In genomic region chr13:39406688-39407087, GRCh38 we compare ENCODE assay signal across 13 cellular contexts.
DNase-seq lines count a peak whose midpoint lies in the region; ATAC-seq and TF ChIP-seq lines count a peak whose summit lies in the region.
"Had no signal": no experiment of that assay in that cellular context is flagged by ENCODE, and none has a peak within 500 bp of the region (broad histone marks: within the 10 kb centered on the region; RNA-seq: fewer than 3 reads in every experiment).

No MANE protein-coding gene starts in this region.

- peak; percentile 23 for DNase-seq in GM20000 (ENCODE audit: low spot score)
- no peak for DNase-seq in endodermal cell
- no peak for DNase-seq in psoas muscle
- DNase-seq in NCI-H2081 (lab: John Stamatoyannopoulos, UW): no peak
- no peak for DNase-seq in UCSD-AML1 (lab: John Stamatoyannopoulos, UW; ENCODE audit: unreplicated experiment)
- DNase-seq in ascending aorta (ENCODE audit: low spot score in 2 of 2): no peak
- DNase-seq: activated naive CD4-positive, alpha-beta T cell treated with anti-CD3 and anti-CD28 coated beads, Interleukin-2, amount 10 ng/mL, durations not matched to agents 7 days and 5 days; hypothalamus; naive B cell; NK-92 treated with Interleukin-12 subunit alpha and Interleukin-12 subunit beta, amount 100 ng/mL, for 24 hours had no signal

- peaks cover 21% of the 10 kb centered on the region for H3K4me1 Mint-ChIP-seq in endodermal cell
- H3K4me1 Mint-ChIP-seq: activated naive CD4-positive, alpha-beta T cell treated with anti-CD3 and anti-CD28 coated beads, Interleukin-2, amount 10 ng/mL, durations not matched to agents 7 days and 5 days; IgD-negative memory B cell; naive B cell had no signal

- H3K4me1 ChIP-seq in endodermal cell (ENCODE audit: control insufficient read depth, insufficient read depth, low read length) (no peaks in the 10 kb centered on the region), psoas muscle (no peaks in the 10 kb centered on the region), ascending aorta (peaks cover 0 to 2% of the 10 kb centered on the region in 2 donors)

- WGBS in endodermal cell (ENCODE audit: insufficient coverage in 1 of 2, insufficient read length in 1 of 2), 2 experiments: 88 to 100% methylated on average over 1 of the region's 1 CpG
- 83 to 100% (median 96%) methylated on average over 1 of the region's 1 CpG for WGBS in psoas muscle, 3 donors

- no peaks in the 10 kb centered on the region for H3K9me3 ChIP-seq in endodermal cell (ENCODE audit: control insufficient read depth, low read length)
- no peaks in the 10 kb centered on the region for H3K9me3 ChIP-seq in psoas muscle
- no peaks in the 10 kb centered on the region for H3K9me3 ChIP-seq in ascending aorta

- no peaks in the 10 kb centered on the region for H3K36me3 ChIP-seq in endodermal cell (ENCODE audit: control insufficient read depth, insufficient read depth, low read length)
- H3K36me3 ChIP-seq in psoas muscle (ENCODE audit: insufficient read depth in 1 of 2, low read depth in 1 of 2): no peaks in the 10 kb centered on the region
- no peaks in the 10 kb centered on the region for H3K36me3 ChIP-seq in ascending aorta

- H3K9ac ChIP-seq in endodermal cell (ENCODE audit: extremely low read depth, low read length, poor library complexity, severe bottlenecking): no peak overlapping the region

- intact Hi-C loops in psoas muscle (cut with DNase I): no loop called here
- intact Hi-C loops in ascending aorta (cut with DNase I): no loop called here

- H3K27me3 Mint-ChIP-seq in endodermal cell (ENCODE audit: insufficient read depth): peaks cover 6% of the 10 kb centered on the region
- H3K27me3 Mint-ChIP-seq: IgD-negative memory B cell, naive B cell had no signal

- H3K4me3 ChIP-seq in endodermal cell (ENCODE audit: low read length) (no peak overlapping the region), psoas muscle (no peak overlapping the region), ascending aorta (no peak overlapping the region)

- no peak overlapping the region for H3K27ac ChIP-seq in endodermal cell (ENCODE audit: low read depth, low read length)
- no peak overlapping the region for H3K27ac ChIP-seq in psoas muscle
- no peak overlapping the region for H3K27ac ChIP-seq in ascending aorta

- H3K27me3 ChIP-seq in endodermal cell (ENCODE audit: control insufficient read depth, insufficient read depth, low read length, poor library complexity, severe bottlenecking) (no peaks in the 10 kb centered on the region), psoas muscle (ENCODE audit: insufficient read depth in 3 of 3, low read length in 2 of 3) (no peaks in the 10 kb centered on the region), ascending aorta (no peaks in the 10 kb centered on the region)

- ATAC-seq in GM18499 (IDR thresholded peaks at IDR 0.05; ENCODE audit: insufficient read depth, unreplicated experiment): peak; percentile 68
- ATAC-seq in HG03342 (IDR thresholded peaks at IDR 0.05; ENCODE audit: unreplicated experiment): peak; percentile 89
- ATAC-seq in psoas muscle: no peak

- H3K9me3 Mint-ChIP-seq in endodermal cell: no peaks in the 10 kb centered on the region
- H3K9me3 Mint-ChIP-seq: activated naive CD4-positive, alpha-beta T cell treated with anti-CD3 and anti-CD28 coated beads, Interleukin-2, amount 10 ng/mL, durations not matched to agents 7 days and 5 days; IgD-negative memory B cell; naive B cell had no signal

- no peak overlapping the region for H3K27ac Mint-ChIP-seq in endodermal cell
- H3K27ac Mint-ChIP-seq: activated naive CD4-positive, alpha-beta T cell treated with anti-CD3 and anti-CD28 coated beads, Interleukin-2, amount 10 ng/mL, durations not matched to agents 7 days and 5 days; IgD-negative memory B cell; naive B cell had no signal

- H3K4me3 Mint-ChIP-seq in endodermal cell: no peak overlapping the region
- H3K4me3 Mint-ChIP-seq: activated naive CD4-positive, alpha-beta T cell treated with anti-CD3 and anti-CD28 coated beads, Interleukin-2, amount 10 ng/mL, durations not matched to agents 7 days and 5 days; IgD-negative memory B cell; naive B cell had no signal

- no peak for TF ChIP-seq CTCF in GM20000 (IDR thresholded peaks at IDR 0.05; ENCODE audit: extremely low read depth, missing control alignments)
- TF ChIP-seq CTCF in endodermal cell (conservative IDR thresholded peaks at IDR 0.05): peak; percentile 67
- TF ChIP-seq CTCF in psoas muscle (IDR thresholded peaks at IDR 0.05): no peak
- TF ChIP-seq CTCF in ascending aorta (IDR thresholded peaks at IDR 0.05): no peak

- H3K36me3 Mint-ChIP-seq in endodermal cell (ENCODE audit: low read depth): no peaks in the 10 kb centered on the region
- H3K36me3 Mint-ChIP-seq: activated naive CD4-positive, alpha-beta T cell treated with anti-CD3 and anti-CD28 coated beads, Interleukin-2, amount 10 ng/mL, durations not matched to agents 7 days and 5 days; IgD-negative memory B cell; naive B cell had no signal

Comparison
In these comparisons a context has a peak if more than half of its experiments do, and no peak if none do; other contexts are left out.
1. ATAC-seq: peak in GM18499 (single experiment) and HG03342 (single experiment); none in psoas muscle (0 of 4).